22 cellular contexts compared by ENCODE assay signal in genomic region chr11:82043316-82043715, GRCh38.
"Had no signal": no experiment of that assay in that cellular context is flagged by ENCODE, and none has a peak within 500 bp of the region (broad histone marks: within the 10 kb centered on the region; RNA-seq: fewer than 3 reads in every experiment).

No MANE protein-coding gene starts in this region.

- H3K27me3 Mint-ChIP-seq: activated CD4-positive, alpha-beta memory T cell treated with anti-CD3 and anti-CD28 coated beads, Interleukin-2, amount 10 ng/mL, durations not matched to agents 7 days and 5 days; activated CD8-positive, alpha-beta memory T cell treated with anti-CD3 and anti-CD28 coated beads, Interleukin-2, amount 10 ng/mL, durations not matched to agents 7 days and 5 days; activated naive CD8-positive, alpha-beta T cell treated with anti-CD3 and anti-CD28 coated beads for 36 hours; activated T-helper 17 cell treated with anti-CD3 and anti-CD28 coated beads, Interleukin-2, amount 50 U/mL, for 72 hours; stimulated activated memory B cell treated with anti-CD40 and anti-IgM and Interleukin-4, amounts not matched to agents 10 μg/mL and 1 μg/mL and 100 μg/mL, for 72 hours; T-cell had no signal

- H3K36me3 Mint-ChIP-seq: activated CD8-positive, alpha-beta memory T cell treated with anti-CD3 and anti-CD28 coated beads, Interleukin-2, amount 10 ng/mL, durations not matched to agents 7 days and 5 days; natural killer cell treated with Interleukin-12 subunit alpha and Interleukin-12 subunit beta and Interleukin-15 and Interleukin-18, amount 100 ng/mL, for 72 hours; stimulated activated memory B cell treated with anti-CD40 and anti-IgM and Interleukin-4, amounts not matched to agents 10 μg/mL and 1 μg/mL and 100 μg/mL, for 72 hours; T-cell had no signal

- H3K36me3 ChIP-seq: brain microvascular endothelial cell, colonic mucosa, lower lobe of right lung, neutrophil, sigmoid colon had no signal

- H3K4me3 ChIP-seq: colonic mucosa, lower lobe of right lung, sigmoid colon had no signal

- H3K27ac Mint-ChIP-seq: activated B cell treated with CpG ODN at 0.5 μM for 24 hours; activated CD4-positive, alpha-beta memory T cell treated with anti-CD3 and anti-CD28 coated beads, Interleukin-2, amount 10 ng/mL, durations not matched to agents 7 days and 5 days; activated CD8-positive, alpha-beta memory T cell treated with anti-CD3 and anti-CD28 coated beads, Interleukin-2, amount 10 ng/mL, durations not matched to agents 7 days and 5 days; activated naive CD8-positive, alpha-beta T cell treated with anti-CD3 and anti-CD28 coated beads for 36 hours; activated T-helper 17 cell treated with anti-CD3 and anti-CD28 coated beads, Interleukin-2, amount 50 U/mL, for 72 hours; natural killer cell treated with Interleukin-12 subunit alpha and Interleukin-12 subunit beta and Interleukin-15 and Interleukin-18, amount 100 ng/mL, for 72 hours; stimulated activated memory B cell treated with anti-CD40 and anti-IgM and Interleukin-4, amounts not matched to agents 10 μg/mL and 1 μg/mL and 100 μg/mL, for 72 hours; T-cell had no signal

- H3K27me3 ChIP-seq: brain microvascular endothelial cell, colonic mucosa, neutrophil, sigmoid colon had no signal

- DNase-seq: activated B cell treated with CpG ODN at 0.5 μM for 24 hours; activated CD4-positive, alpha-beta memory T cell treated with anti-CD3 and anti-CD28 coated beads, Interleukin-2, amount 10 ng/mL, durations not matched to agents 7 days and 5 days; activated CD4-positive, alpha-beta T cell treated with anti-CD3 and anti-CD28 coated beads for 48 hours; activated CD8-positive, alpha-beta memory T cell treated with anti-CD3 and anti-CD28 coated beads, Interleukin-2, amount 10 ng/mL, durations not matched to agents 7 days and 5 days; activated naive CD4-positive, alpha-beta T cell; activated naive CD8-positive, alpha-beta T cell treated with anti-CD3 and anti-CD28 coated beads for 36 hours; amniotic stem cell; brain microvascular endothelial cell; central memory CD4-positive, alpha-beta T cell; colonic mucosa; hypothalamus; islet precursor cell; left colon; lower lobe of right lung; sigmoid colon; stimulated activated CD4-positive, alpha-beta T cell treated with anti-CD3 and anti-CD28 coated beads, Interleukin-4, amount 100 ng/mL, for 4 hours; T-cell had no signal

- H3K4me1 Mint-ChIP-seq: activated B cell treated with CpG ODN at 0.5 μM for 24 hours; activated CD4-positive, alpha-beta memory T cell treated with anti-CD3 and anti-CD28 coated beads, Interleukin-2, amount 10 ng/mL, durations not matched to agents 7 days and 5 days; activated CD8-positive, alpha-beta memory T cell treated with anti-CD3 and anti-CD28 coated beads, Interleukin-2, amount 10 ng/mL, durations not matched to agents 7 days and 5 days; activated naive CD8-positive, alpha-beta T cell treated with anti-CD3 and anti-CD28 coated beads for 36 hours; activated T-helper 17 cell treated with anti-CD3 and anti-CD28 coated beads, Interleukin-2, amount 50 U/mL, for 72 hours; stimulated activated memory B cell treated with anti-CD40 and anti-IgM and Interleukin-4, amounts not matched to agents 10 μg/mL and 1 μg/mL and 100 μg/mL, for 72 hours; T-cell had no signal

- H3K4me3 Mint-ChIP-seq: activated B cell treated with CpG ODN at 0.5 μM for 24 hours; activated CD4-positive, alpha-beta memory T cell treated with anti-CD3 and anti-CD28 coated beads, Interleukin-2, amount 10 ng/mL, durations not matched to agents 7 days and 5 days; activated CD8-positive, alpha-beta memory T cell treated with anti-CD3 and anti-CD28 coated beads, Interleukin-2, amount 10 ng/mL, durations not matched to agents 7 days and 5 days; activated naive CD8-positive, alpha-beta T cell treated with anti-CD3 and anti-CD28 coated beads for 36 hours; activated T-helper 17 cell treated with anti-CD3 and anti-CD28 coated beads, Interleukin-2, amount 50 U/mL, for 72 hours; natural killer cell treated with Interleukin-12 subunit alpha and Interleukin-12 subunit beta and Interleukin-15 and Interleukin-18, amount 100 ng/mL, for 72 hours; stimulated activated memory B cell treated with anti-CD40 and anti-IgM and Interleukin-4, amounts not matched to agents 10 μg/mL and 1 μg/mL and 100 μg/mL, for 72 hours; T-cell had no signal

- H3K9me3 ChIP-seq: colonic mucosa, lower lobe of right lung, neutrophil, sigmoid colon had no signal

- H3K9ac ChIP-seq: parathyroid adenoma had no signal

- H3K4me1 ChIP-seq: colonic mucosa, lower lobe of right lung, parathyroid adenoma, sigmoid colon had no signal

- H3K27ac ChIP-seq: brain microvascular endothelial cell, colonic mucosa, lower lobe of right lung, neutrophil, parathyroid adenoma, sigmoid colon had no signal
